Comparison of ENCODE assay signal across 27 cellular contexts in the genomic region with DNA sequence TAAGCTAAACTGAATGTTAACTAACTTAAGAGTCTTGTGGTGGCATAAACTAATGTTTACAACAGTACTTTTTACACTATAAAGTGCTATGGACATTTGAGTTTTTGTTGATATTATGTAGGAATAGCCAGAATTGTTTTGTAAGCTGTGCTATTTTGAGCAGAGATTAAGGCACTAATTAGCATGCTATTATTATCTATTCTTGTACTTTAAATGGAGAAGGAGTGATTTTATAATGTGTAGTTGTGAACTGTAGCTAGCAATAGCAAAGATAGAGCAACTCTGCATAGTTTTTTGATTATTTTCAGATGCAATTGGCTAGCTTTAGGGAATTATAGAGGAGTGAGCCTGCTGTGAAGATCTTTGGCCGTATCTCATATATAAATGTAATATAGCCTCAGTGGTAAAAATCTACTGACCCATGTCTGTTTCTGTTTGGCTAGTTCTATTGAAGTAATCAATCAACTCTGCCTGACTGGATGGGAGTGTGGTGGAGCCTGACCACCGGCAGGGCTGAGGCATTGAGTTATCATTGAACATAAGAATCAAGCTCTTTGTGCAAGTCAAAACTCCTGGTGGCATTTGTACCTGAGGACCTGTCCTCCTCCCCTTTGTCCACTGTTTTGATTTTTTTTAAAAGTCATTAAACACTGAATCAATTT. TPM values are rescaled to one million over a fixed set of nuclear protein-coding genes. Genes with fewer than 3 reads are reported as not detected.
"Had no signal": no experiment of that assay in that cellular context is flagged by ENCODE, and none has a peak within 500 bp of the region (broad histone marks: within the 10 kb centered on the region; RNA-seq: fewer than 3 reads in every experiment).

No MANE protein-coding gene starts in this region.

- H3K9me3 Mint-ChIP-seq: activated B cell treated with CpG ODN at 0.5 μM for 24 hours; activated CD4-positive, alpha-beta T cell treated with anti-CD3 and anti-CD28 coated beads, Interleukin-2, amount 10 ng/mL, durations not matched to agents 24 days and 14 days; activated naive CD4-positive, alpha-beta T cell treated with anti-CD3 and anti-CD28 coated beads for 36 hours; activated T-cell treated with anti-CD3 and anti-CD28 coated beads, Interleukin-2, amount 50 U/mL, for 4 hours; central memory CD8-positive, alpha-beta T cell; T-cell had no signal

- H3K4me3 ChIP-seq: K562, PC-9, SK-N-MC had no signal

- H3K27me3 Mint-ChIP-seq: activated B cell treated with CpG ODN at 0.5 μM for 24 hours; activated naive CD8-positive, alpha-beta T cell; brain had no signal

- H3K27ac Mint-ChIP-seq: activated B cell treated with CpG ODN at 0.5 μM for 24 hours; activated CD4-positive, alpha-beta T cell treated with anti-CD3 and anti-CD28 coated beads, Interleukin-2, amount 10 ng/mL, durations not matched to agents 24 days and 14 days; activated naive CD4-positive, alpha-beta T cell treated with anti-CD3 and anti-CD28 coated beads for 36 hours; activated naive CD8-positive, alpha-beta T cell; T-cell had no signal

- H3K36me3 Mint-ChIP-seq: activated naive CD8-positive, alpha-beta T cell; T-cell had no signal

- H3K4me1 Mint-ChIP-seq: activated B cell treated with CpG ODN at 0.5 μM for 24 hours; activated CD4-positive, alpha-beta T cell treated with anti-CD3 and anti-CD28 coated beads, Interleukin-2, amount 10 ng/mL, durations not matched to agents 24 days and 14 days; central memory CD8-positive, alpha-beta T cell; T-cell had no signal

- ATAC-seq: activated T-cell treated with anti-CD3 and anti-CD28 coated beads, Interleukin-2, amount 50 U/mL, for 4 hours; K562; T-cell had no signal

- H3K4me3 Mint-ChIP-seq: activated B cell treated with CpG ODN at 0.5 μM for 24 hours; activated CD4-positive, alpha-beta T cell treated with anti-CD3 and anti-CD28 coated beads, Interleukin-2, amount 10 ng/mL, durations not matched to agents 24 days and 14 days; activated naive CD4-positive, alpha-beta T cell treated with anti-CD3 and anti-CD28 coated beads for 36 hours; activated naive CD8-positive, alpha-beta T cell; activated T-cell treated with anti-CD3 and anti-CD28 coated beads, Interleukin-2, amount 50 U/mL, for 4 hours; central memory CD8-positive, alpha-beta T cell; T-cell had no signal

- H3K27ac ChIP-seq: PC-9, SK-N-MC had no signal

- DNase-seq: activated B cell treated with CpG ODN at 0.5 μM for 24 hours; activated CD4-positive, alpha-beta T cell treated with anti-CD3 and anti-CD28 coated beads for 1 hour; activated CD4-positive, alpha-beta T cell treated with anti-CD3 and anti-CD28 coated beads, Interleukin-2, amount 10 ng/mL, durations not matched to agents 24 days and 14 days; activated CD4-positive, alpha-beta T cell treated with anti-CD3 and anti-CD28 coated beads, Interleukin-2, amount 50 U/mL, for 48 hours; activated CD8-positive, alpha-beta memory T cell treated with anti-CD3 and anti-CD28 coated beads for 24 hours; activated gamma-delta T cell; activated naive CD4-positive, alpha-beta T cell treated with anti-CD3 and anti-CD28 coated beads for 36 hours; activated T-cell treated with anti-CD3 and anti-CD28 coated beads, Interleukin-2, amount 50 U/mL, for 4 hours; amygdala; Karpas-422; MM.1S; NCI-H1105; NCI-H1436; NCI-H1930; NCI-H2171; NCI-H2227 treated with DMSO at 0.1 percent for 48 hours; NCI-H446 treated with DMSO at 0.1 percent for 48 hours; NCI-H524 treated with DMSO at 0.1 percent for 48 hours; PC-9; T-cell; T-helper 2 cell; T1000 had no signal

RNA-seq across cellular contexts. Expression of gene NCAM1, which starts 34.3 kb away (rescaled TPM):
- total RNA-seq: activated B cell treated with CpG ODN at 0.5 μM for 24 hours; activated CD4-positive, alpha-beta T cell treated with anti-CD3 and anti-CD28 coated beads, Interleukin-2, amount 10 ng/mL, durations not matched to agents 24 days and 14 days; activated naive CD4-positive, alpha-beta T cell treated with anti-CD3 and anti-CD28 coated beads for 36 hours had no signal
